Comparison of ENCODE assay signal across 1 cellular context in genomic region chr19:55635856-55636440, GRCh38.
TF ChIP-seq lines count a peak whose summit lies in the region.

No MANE protein-coding gene starts in this region.

TF ChIP-seq in GM23338, 12 proteins besides CTCF, POLR2A, EP300 and RAD21 (continued from another document):
- TF ChIP-seq REST (IDR thresholded peaks at IDR 0.05; ENCODE audit: unreplicated experiment) (no peak), EZH2 (IDR thresholded peaks at IDR 0.05; ENCODE audit: low read depth, unreplicated experiment) (no peak), JUNB (IDR thresholded peaks at IDR 0.05; ENCODE audit: unreplicated experiment) (no peak), STAT1 (IDR thresholded peaks at IDR 0.05; ENCODE audit: unreplicated experiment) (no peak), ETS1 (IDR thresholded peaks at IDR 0.05) (no peak), NANOG (IDR thresholded peaks at IDR 0.05; ENCODE audit: borderline replicate concordance) (no peak), ZNF462 (CRISPR knock-in tag; IDR thresholded peaks at IDR 0.05) (no peak), CREB1 (CRISPR knock-in tag; IDR thresholded peaks at IDR 0.05; ENCODE audit: low read depth) (no peak)
